ENCODE assay signal across 20 cellular contexts in the genomic region with DNA sequence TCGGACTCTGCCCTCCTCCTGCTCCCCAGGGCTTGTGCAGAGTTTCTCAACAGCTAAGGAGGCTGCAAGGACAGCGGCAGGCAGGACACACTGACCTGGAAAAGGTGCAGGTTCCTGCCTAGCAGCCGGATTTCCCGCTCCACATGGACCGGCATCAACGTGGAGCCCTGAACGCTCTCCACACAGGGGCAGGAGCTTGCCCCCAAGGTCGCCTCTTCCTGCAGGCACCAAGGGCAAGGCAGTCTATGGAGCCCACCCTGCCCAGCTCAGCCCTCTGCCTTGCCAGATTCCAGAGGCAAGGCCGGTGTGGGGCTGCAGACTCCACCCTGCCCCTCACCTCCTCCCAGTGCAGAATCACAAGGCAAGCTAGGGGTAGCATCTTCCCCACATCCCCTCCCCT. TPM values are rescaled to one million over a fixed set of nuclear protein-coding genes. Genes with fewer than 3 reads are reported as not detected.
DNase-seq lines count a peak whose midpoint lies in the region; ATAC-seq, FAIRE-seq and TF ChIP-seq lines count a peak whose summit lies in the region.
"Had no signal": no experiment of that assay in that cellular context is flagged by ENCODE, and none has a peak within 500 bp of the region (broad histone marks: within the 10 kb centered on the region; RNA-seq: fewer than 3 reads in every experiment).

No MANE protein-coding gene starts in this region.

- no peak overlapping the region for H2BK12ac ChIP-seq in H1 (ENCODE audit: low read depth, low read length)

- H3K9me3 ChIP-seq in mammary epithelial cell (replicated peaks; ENCODE audit: insufficient read depth, low read length) (no peaks in the 10 kb centered on the region), BLaER1 (no peaks in the 10 kb centered on the region), H1 (ENCODE audit: insufficient read depth in 2 of 2, low read depth in 1 of 2, low read length in 1 of 2) (no peaks in the 10 kb centered on the region), osteoblast (ENCODE audit: low read depth, low read length) (no peaks in the 10 kb centered on the region)
- H3K9me3 ChIP-seq: A549, HAP-1 had no signal

- no peak overlapping the region for H2AK5ac ChIP-seq in H1 (ENCODE audit: low read depth, low read length)

- no peak overlapping the region for H2BK120ac ChIP-seq in H1 (replicated peaks; ENCODE audit: low read depth, low read length)

- H3K79me1 ChIP-seq in H1 (ENCODE audit: low read depth, low read length) = peaks cover 13% of the 10 kb centered on the region

- no peak overlapping the region for H3K27ac ChIP-seq in mammary epithelial cell (ENCODE audit: insufficient read depth, low read depth, low read length)
- H3K27ac ChIP-seq in BLaER1 = 0 out of 2 replicates have a peak overlapping the region, but pooled peaks have one; percentile 13
- no peak overlapping the region for H3K27ac ChIP-seq in H1 (ENCODE audit: low read depth, low read length)
- no peak overlapping the region for H3K27ac ChIP-seq in osteoblast (ENCODE audit: low read depth, low read length)
- H3K27ac ChIP-seq: 22Rv1, A549 had no signal

- DNase-seq in mammary epithelial cell (no peak), MCF 10A (ENCODE audit: unreplicated experiment) (no peak), H1 (ENCODE audit: low read depth in 1 of 2, low spot score in 2 of 2) (no peak), osteoblast (ENCODE audit: insufficient read length, low spot score, missing footprints) (peak; percentile 67), COLO829 (ENCODE audit: low spot score) (no peak)
- DNase-seq: AML-193; Calu3; CD4-positive, alpha-beta memory T cell; DMS79 treated with DMSO at 0.1 percent for 48 hours; GF-D8; IMR-90 had no signal

- in situ Hi-C loops in mammary epithelial cell (cut with MboI; ENCODE audit: low sequenced_read_pairs in 2 of 2) = no loop called here

- no peak overlapping the region for H3K4me3 Mint-ChIP-seq in MCF 10A (ENCODE audit: unreplicated experiment)
- H3K4me3 Mint-ChIP-seq: CD4-positive, alpha-beta memory T cell had no signal

- no peak overlapping the region for H4K8ac ChIP-seq in H1 (ENCODE audit: extremely low read depth, insufficient read depth, low read length)

- H3K14ac ChIP-seq in H1 (ENCODE audit: insufficient read length) = no peak overlapping the region

- 100% methylated on average over 6 of the region's 9 CpGs for WGBS in mammary epithelial cell (ENCODE audit: low coverage, missing lambda C conversion rate)
- WGBS in H1 (ENCODE audit: extremely low coverage in 1 of 2, insufficient coverage in 1 of 2, insufficient read length in 1 of 2, insufficient replicate concordance in 2 of 2, low coverage in 1 of 2, low lambda C conversion rate in 2 of 2, missing lambda C conversion rate in 1 of 2), 2 experiments = 94% methylated on average over 9 of the region's 9 CpGs; no CpG with 5 or more reads in 1 of the 2 experiments

- FAIRE-seq in H1 (lab: Jason Lieb, UNC) = no peak
- FAIRE-seq: A549 had no signal

- dilution Hi-C loops in mammary epithelial cell (cut with HindIII; ENCODE audit: low sequenced_read_pairs) = no loop called here

- H3K9ac ChIP-seq in mammary epithelial cell (ENCODE audit: insufficient read depth, low read length) (no peak overlapping the region), BLaER1 (no peak overlapping the region), H1 (replicated peaks in 1 of 4; ENCODE audit: extremely low read depth in 1 of 4, low read depth in 3 of 4, low read length in 3 of 4) (no peak overlapping the region)

- H3K36me3 ChIP-seq in mammary epithelial cell (ENCODE audit: insufficient read depth, low read length) (peaks cover 31% of the 10 kb centered on the region), BLaER1 (peaks cover 99% of the 10 kb centered on the region), H1 (ENCODE audit: control insufficient read depth in 2 of 4, insufficient read depth in 4 of 4, low read length in 3 of 4) (peaks cover 47 to 65% (median 53%) of the 10 kb centered on the region in 4 experiments), osteoblast (ENCODE audit: insufficient read depth, low read length) (no peaks in the 10 kb centered on the region)

- no peak for TF ChIP-seq EP300 in H1 (IDR thresholded peaks at IDR 0.05; ENCODE audit: borderline replicate concordance in 1 of 2, low read depth in 2 of 2, low read length in 2 of 2)

- no peak overlapping the region for H4K5ac ChIP-seq in H1 (ENCODE audit: insufficient read length, low read depth, low read length)

- POLR2A ChIA-PET in MCF 10A (lab: Yijun Ruan, JAX) (interaction anchor here (0.5 to 22.1 kb wide), 3 partner anchors 9 to 1010 kb away, joined by 3 to 749 read pairs (median 749); a partner anchor contains a TSS), H1 (lab: Charles Lee; ENCODE audit: partially characterized antibody) (interaction anchor here (0.9 to 31.5 kb wide), 8 partner anchors 9 to 91 kb away, joined by 3 to 650 read pairs (median 8); a partner anchor contains a TSS)

- no peak for TF ChIP-seq RAD21 in H1 (IDR thresholded peaks at IDR 0.05 in 1 of 2, conservative IDR thresholded peaks at IDR 0.05 in 1 of 2; ENCODE audit: low read depth in 2 of 2, low read length in 2 of 2)

- H3K4ac ChIP-seq in H1 (replicated peaks; ENCODE audit: insufficient read length, low read depth, low read length) = no peak overlapping the region

- no peak overlapping the region for H3K27ac Mint-ChIP-seq in MCF 10A (ENCODE audit: low read depth, unreplicated experiment)
- H3K27ac Mint-ChIP-seq: CD14-positive monocyte; CD4-positive, alpha-beta memory T cell had no signal

- H3K4me1 ChIP-seq in mammary epithelial cell (ENCODE audit: insufficient read depth, low read length) (peaks cover 29% of the 10 kb centered on the region), BLaER1 (peaks cover 27% of the 10 kb centered on the region), H1 (replicated peaks in 1 of 4; ENCODE audit: control insufficient read depth in 3 of 4, insufficient read depth in 4 of 4, low read length in 3 of 4) (peaks cover 0 to 3% (median 0%) of the 10 kb centered on the region in 4 experiments; a peak in 3 of 7 replicates), osteoblast (ENCODE audit: insufficient read depth, low read length) (no peaks in the 10 kb centered on the region)
- H3K4me1 ChIP-seq: A549, HAP-1 had no signal

- intact Hi-C loops in mammary epithelial cell (cut with micrococcal nuclease) (no loop called here), MCF 10A (cut with micrococcal nuclease) (no loop called here)

- H3K4me3 ChIP-seq in mammary epithelial cell (replicated peaks in 1 of 3; ENCODE audit: insufficient read depth in 1 of 3, low read depth in 2 of 3, low read length in 3 of 3) = no peak overlapping the region
- H3K4me3 ChIP-seq in BLaER1 = no peak overlapping the region
- no peak overlapping the region for H3K4me3 ChIP-seq in H1 (ENCODE audit: extremely low read depth in 1 of 4, insufficient read depth in 2 of 4, low read depth in 3 of 4, low read length in 4 of 4)
- H3K4me3 ChIP-seq in osteoblast (ENCODE audit: insufficient read depth, low read length) = no peak overlapping the region
- H3K4me3 ChIP-seq: A549, HAP-1 had no signal

- peak overlapping the region; percentile 21; the same call in 1 of the 2 replicates for H2BK5ac ChIP-seq in H1 (ENCODE audit: low read depth, low read length)

- BruUV-seq in mammary epithelial cell (replicated peaks; lab: Mats Ljungman, UMichigan) = TSS peak; percentile 5
- no TSS peak for BruUV-seq in MCF 10A (replicated peaks; lab: Mats Ljungman, UMichigan)

- H3K23ac ChIP-seq in H1 (ENCODE audit: insufficient read length) = no peak overlapping the region

- TF ChIP-seq CTCF in mammary epithelial cell (conservative IDR thresholded peaks at IDR 0.05 in 1 of 2, IDR thresholded peaks at IDR 0.05 in 1 of 2; ENCODE audit: extremely low read depth in 1 of 2, insufficient read depth in 1 of 2, low read depth in 1 of 2, low read length in 2 of 2) = no peak
- TF ChIP-seq CTCF in MCF 10A (IDR thresholded peaks at IDR 0.05; ENCODE audit: unreplicated experiment) = no peak
- no peak for TF ChIP-seq CTCF in H1 (IDR thresholded peaks at IDR 0.05; ENCODE audit: control extremely low read depth in 1 of 3, insufficient read depth in 1 of 3, low read depth in 1 of 3, low read length in 3 of 3)
- TF ChIP-seq CTCF in osteoblast (IDR thresholded peaks at IDR 0.05; ENCODE audit: extremely low read depth, low read depth, low read length) = no peak

- H3K56ac ChIP-seq in H1 (replicated peaks; ENCODE audit: insufficient read length, low read depth, low read length) = no peak overlapping the region

- H3K27me3 Mint-ChIP-seq in MCF 10A (ENCODE audit: insufficient read depth, unreplicated experiment) = no peaks in the 10 kb centered on the region
- H3K27me3 Mint-ChIP-seq: CD4-positive, alpha-beta memory T cell had no signal

- H3K23me2 ChIP-seq in H1 (ENCODE audit: low read depth, low read length) = no peaks in the 10 kb centered on the region

- ATAC-seq in GM21737 (IDR thresholded peaks at IDR 0.05; ENCODE audit: unreplicated experiment) = no peak
- ATAC-seq in GM18870 (IDR thresholded peaks at IDR 0.05; ENCODE audit: unreplicated experiment) = no peak
- ATAC-seq: A549 had no signal

- no peak overlapping the region for H3K4me2 ChIP-seq in mammary epithelial cell (ENCODE audit: insufficient read depth, low read depth, low read length)
- H3K4me2 ChIP-seq in BLaER1 = no peak overlapping the region
- H3K4me2 ChIP-seq in H1 (ENCODE audit: insufficient read depth in 1 of 2, low read depth in 2 of 2, low read length in 2 of 2) = no peak overlapping the region
- no peak overlapping the region for H3K4me2 ChIP-seq in osteoblast (ENCODE audit: insufficient read depth, low read length)
- H3K4me2 ChIP-seq: A549 had no signal

- H4K91ac ChIP-seq in H1 (replicated peaks; ENCODE audit: insufficient read length, low read length) = no peak overlapping the region

- H3K27me3 ChIP-seq in mammary epithelial cell (ENCODE audit: insufficient read depth, low read length) = no peaks in the 10 kb centered on the region
- no peaks in the 10 kb centered on the region for H3K27me3 ChIP-seq in BLaER1
- no peaks in the 10 kb centered on the region for H3K27me3 ChIP-seq in H1 (replicated peaks in 1 of 4; ENCODE audit: control insufficient read depth in 3 of 4, extremely low read depth in 1 of 4, insufficient read depth in 3 of 4, low read length in 3 of 4)
- no peaks in the 10 kb centered on the region for H3K27me3 ChIP-seq in osteoblast (ENCODE audit: insufficient read depth, low read length)

- no peak overlapping the region for H3K18ac ChIP-seq in H1 (ENCODE audit: extremely low read depth, low read length)

- CTCF ChIA-PET in mammary epithelial cell (lab: Charles Lee; ENCODE audit: low non-redundant PET) = no interaction called here
- CTCF ChIA-PET in MCF 10A (lab: Yijun Ruan, JAX) = interaction anchor here (1.1 to 22.6 kb wide), 4 partner anchors 17 to 130 kb away, joined by 3 to 647 read pairs (median 4); a partner anchor contains a TSS
- CTCF ChIA-PET in H1 (lab: Charles Lee; ENCODE audit: partially characterized antibody) = interaction anchor here (0.6 to 6.9 kb wide), 8 partner anchors 11 to 222 kb away, joined by 3 to 95 read pairs (median 12); no protein-coding TSS in a partner anchor

- no peak overlapping the region for H2BK15ac ChIP-seq in H1 (ENCODE audit: low read length)

- peaks cover 79% of the 10 kb centered on the region for H3K36me3 Mint-ChIP-seq in MCF 10A (ENCODE audit: insufficient read depth, unreplicated experiment)
- H3K36me3 Mint-ChIP-seq: CD14-positive monocyte; CD4-positive, alpha-beta memory T cell had no signal

- H2AFZ ChIP-seq in mammary epithelial cell (ENCODE audit: low read depth, low read length) (no peak overlapping the region), H1 (ENCODE audit: low read length) (no peak overlapping the region), osteoblast (ENCODE audit: low read length) (no peak overlapping the region)

- peaks cover 10% of the 10 kb centered on the region for H3K4me1 Mint-ChIP-seq in MCF 10A (ENCODE audit: insufficient read depth, unreplicated experiment)
- H3K4me1 Mint-ChIP-seq: CD14-positive monocyte had no signal

- H3K79me2 ChIP-seq in mammary epithelial cell (ENCODE audit: insufficient read depth, low read length) (peaks cover 82% of the 10 kb centered on the region), H1 (ENCODE audit: control insufficient read depth in 1 of 2, insufficient read depth in 2 of 2, low read length in 2 of 2) (peaks cover 2 to 23% of the 10 kb centered on the region in 2 experiments; a peak in 1 of 4 replicates), osteoblast (ENCODE audit: insufficient read depth, low read length) (no peaks in the 10 kb centered on the region)

- no peak for TF ChIP-seq POLR2A in H1 (IDR thresholded peaks at IDR 0.05; ENCODE audit: control extremely low read depth in 1 of 2, low read depth in 2 of 2, low read length in 2 of 2)

- H3K9me3 Mint-ChIP-seq in MCF 10A (ENCODE audit: unreplicated experiment) = no peaks in the 10 kb centered on the region
- H3K9me3 Mint-ChIP-seq: CD4-positive, alpha-beta memory T cell had no signal

- peaks cover 2% of the 10 kb centered on the region for H4K20me1 ChIP-seq in mammary epithelial cell (ENCODE audit: insufficient read depth, low read length)
- H4K20me1 ChIP-seq in BLaER1 = peaks cover 100% of the 10 kb centered on the region
- H4K20me1 ChIP-seq in H1 (replicated peaks in 1 of 2; ENCODE audit: control insufficient read depth in 1 of 2, insufficient read depth in 2 of 2, low read length in 2 of 2) = peaks cover 23 to 52% of the 10 kb centered on the region in 2 experiments
- H4K20me1 ChIP-seq in osteoblast (ENCODE audit: insufficient read depth, low read length) = peaks cover 4% of the 10 kb centered on the region

- H2BK20ac ChIP-seq in H1 (ENCODE audit: low read length) = no peak overlapping the region

RNA-seq across cellular contexts. Expression of a gene that starts 10.7 kb away (rescaled TPM):
- 100 to 1,000 TPM; 163 to 195 TPM for total RNA-seq in mammary epithelial cell
- polyA plus RNA-seq in mammary epithelial cell = 100 TPM
- 205 TPM for polyA minus RNA-seq in mammary epithelial cell
- 90.0 and 101 TPM in 2 replicates for total RNA-seq in MCF 10A (2022)
- total RNA-seq in H1 (2021; fragmentation: NEBNext Ultra II Directional; extraction: Animal tissue kit (Norgen Biotek cat#: 25700)) = 114 and 115 TPM in 2 replicates
- polyA plus RNA-seq in H1 (2011; rRNA removed) = 109 and 149 TPM in 2 replicates
- 117 TPM for polyA plus RNA-seq in H1 (2011; cell fraction: cytosol; rRNA removed)
- polyA plus RNA-seq in H1 (2011; cell fraction: nucleus; rRNA removed) = 1,123 TPM
- 136 to 155 TPM (median 141 TPM) in 4 replicates for polyA plus RNA-seq in H1 (2012, experiment 1 of 2)
- polyA plus RNA-seq in H1 (2012, experiment 2 of 2) = 102 TPM
- polyA plus RNA-seq in H1 (2013, experiment 1 of 2) = 102 TPM
- 83.3 TPM for polyA plus RNA-seq in H1 (2013, experiment 2 of 2)
- polyA minus RNA-seq in H1 (2011; rRNA and poly(A)+ RNA removed) = 82.5 and 154 TPM in 2 replicates
- polyA minus RNA-seq in H1 (2011; cell fraction: cytosol; rRNA and poly(A)+ RNA removed) = 100 TPM
- 265 TPM for polyA minus RNA-seq in H1 (2011; cell fraction: nucleus; rRNA and poly(A)+ RNA removed)
- total RNA-seq in osteoblast = 23.3 and 33.7 TPM in 2 replicates

RNA-seq across cellular contexts. Expression of a gene that starts 20.8 kb away (rescaled TPM):
- 10 to 100 TPM; 25.6 to 27.3 TPM for total RNA-seq in mammary epithelial cell
- polyA plus RNA-seq in mammary epithelial cell = 46.3 TPM
- 13.6 TPM for polyA minus RNA-seq in mammary epithelial cell
- total RNA-seq in MCF 10A (2022) = 31.9 and 32.5 TPM in 2 replicates
- 20.3 and 21.3 TPM in 2 replicates for total RNA-seq in H1 (2021; fragmentation: NEBNext Ultra II Directional; extraction: Animal tissue kit (Norgen Biotek cat#: 25700))
- 19.7 and 21.4 TPM in 2 replicates for polyA plus RNA-seq in H1 (2011; rRNA removed)
- polyA plus RNA-seq in H1 (2011; cell fraction: cytosol; rRNA removed) = 26.3 TPM
- polyA plus RNA-seq in H1 (2011; cell fraction: nucleus; rRNA removed) = 18.4 TPM
- polyA plus RNA-seq in H1 (2012, experiment 1 of 2) = 24.1 to 30.2 TPM (median 28.9 TPM) in 4 replicates
- 17.1 TPM for polyA plus RNA-seq in H1 (2012, experiment 2 of 2)
- polyA plus RNA-seq in H1 (2013, experiment 1 of 2) = 16.7 TPM
- 16.9 TPM for polyA plus RNA-seq in H1 (2013, experiment 2 of 2)
- 17.1 and 17.4 TPM in 2 replicates for polyA minus RNA-seq in H1 (2011; rRNA and poly(A)+ RNA removed)
- 7.3 TPM for polyA minus RNA-seq in H1 (2011; cell fraction: cytosol; rRNA and poly(A)+ RNA removed)
- polyA minus RNA-seq in H1 (2011; cell fraction: nucleus; rRNA and poly(A)+ RNA removed) = 7.7 TPM
- 13.3 and 17.4 TPM in 2 replicates for total RNA-seq in osteoblast

RNA-seq across cellular contexts. Expression of a gene that starts 20.9 kb away (rescaled TPM):
- total RNA-seq in mammary epithelial cell = 100 to 1,000 TPM in 1 of 2 donors, 10 to 100 TPM in 1; 80.5 to 270 TPM
- 224 TPM for polyA plus RNA-seq in mammary epithelial cell
- polyA minus RNA-seq in mammary epithelial cell = 32.7 TPM
- 356 and 372 TPM in 2 replicates for total RNA-seq in MCF 10A (2022)
- 305 and 322 TPM in 2 replicates for total RNA-seq in H1 (2021; fragmentation: NEBNext Ultra II Directional; extraction: Animal tissue kit (Norgen Biotek cat#: 25700))
- polyA plus RNA-seq in H1 (2011; rRNA removed) = 83.3 and 138 TPM in 2 replicates
- polyA plus RNA-seq in H1 (2011; cell fraction: cytosol; rRNA removed) = 282 TPM
- 36.5 TPM for polyA plus RNA-seq in H1 (2011; cell fraction: nucleus; rRNA removed)
- polyA plus RNA-seq in H1 (2012, experiment 1 of 2) = 470 to 570 TPM (median 490 TPM) in 4 replicates
- polyA plus RNA-seq in H1 (2012, experiment 2 of 2) = 141 TPM
- 965 TPM for polyA plus RNA-seq in H1 (2013, experiment 1 of 2)
- polyA plus RNA-seq in H1 (2013, experiment 2 of 2) = 959 TPM
- polyA minus RNA-seq in H1 (2011; rRNA and poly(A)+ RNA removed) = 8.2 and 9.6 TPM in 2 replicates
- polyA minus RNA-seq in H1 (2011; cell fraction: cytosol; rRNA and poly(A)+ RNA removed) = 42.3 TPM
- polyA minus RNA-seq in H1 (2011; cell fraction: nucleus; rRNA and poly(A)+ RNA removed) = 34.3 TPM
- total RNA-seq in osteoblast = 128 and 135 TPM in 2 replicates

RNA-seq across cellular contexts. Expression of a gene that starts 27.4 kb away (rescaled TPM):
- total RNA-seq in mammary epithelial cell = 10 to 100 TPM in 1 of 2 donors, 1 to 10 TPM in 1; 7.2 to 13.2 TPM
- polyA plus RNA-seq in mammary epithelial cell = 11.7 TPM
- polyA minus RNA-seq in mammary epithelial cell = 10.1 TPM
- 8.6 and 9.1 TPM in 2 replicates for total RNA-seq in MCF 10A (2022)
- total RNA-seq in H1 (2021; fragmentation: NEBNext Ultra II Directional; extraction: Animal tissue kit (Norgen Biotek cat#: 25700)) = 16.7 and 20.2 TPM in 2 replicates
- 16.6 and 18.5 TPM in 2 replicates for polyA plus RNA-seq in H1 (2011; rRNA removed)
- polyA plus RNA-seq in H1 (2011; cell fraction: cytosol; rRNA removed) = 15.0 TPM
- polyA plus RNA-seq in H1 (2011; cell fraction: nucleus; rRNA removed) = 36.5 TPM
- polyA plus RNA-seq in H1 (2012, experiment 1 of 2) = 12.7 to 14.1 TPM (median 13.8 TPM) in 4 replicates
- 11.0 TPM for polyA plus RNA-seq in H1 (2012, experiment 2 of 2)
- 14.8 TPM for polyA plus RNA-seq in H1 (2013, experiment 1 of 2)
- 12.6 TPM for polyA plus RNA-seq in H1 (2013, experiment 2 of 2)
- 28.6 and 29.3 TPM in 2 replicates for polyA minus RNA-seq in H1 (2011; rRNA and poly(A)+ RNA removed)
- 10.1 TPM for polyA minus RNA-seq in H1 (2011; cell fraction: cytosol; rRNA and poly(A)+ RNA removed)
- 25.2 TPM for polyA minus RNA-seq in H1 (2011; cell fraction: nucleus; rRNA and poly(A)+ RNA removed)
- 5.0 and 5.1 TPM in 2 replicates for total RNA-seq in osteoblast

RNA-seq across cellular contexts. Expression of a gene that starts 47.1 kb away (rescaled TPM):
- total RNA-seq in mammary epithelial cell (not detected), MCF 10A (2022) (not detected in 2 replicates), osteoblast (not detected in 2 replicates)
- polyA plus RNA-seq in mammary epithelial cell (not detected), H1 (2011; rRNA removed) (0.41 and 0.85 TPM in 2 replicates)
- not detected for polyA minus RNA-seq in mammary epithelial cell
- 0.35 TPM in 1 of 2 replicates, not detected in the other for total RNA-seq in H1 (2021; fragmentation: NEBNext Ultra II Directional; extraction: Animal tissue kit (Norgen Biotek cat#: 25700))
- polyA plus RNA-seq in H1 (2011; cell fraction: cytosol; rRNA removed) = 0.44 TPM
- 1.3 TPM for polyA plus RNA-seq in H1 (2011; cell fraction: nucleus; rRNA removed)
- 0.48 to 0.88 TPM (median 0.68 TPM) in 4 replicates for polyA plus RNA-seq in H1 (2012, experiment 1 of 2)
- not detected for polyA plus RNA-seq in H1 (2012, experiment 2 of 2)
- 0.22 TPM for polyA plus RNA-seq in H1 (2013, experiment 1 of 2)
- polyA plus RNA-seq in H1 (2013, experiment 2 of 2) = 0.15 TPM
- 2.1 and 2.2 TPM in 2 replicates for polyA minus RNA-seq in H1 (2011; rRNA and poly(A)+ RNA removed)
- not detected for polyA minus RNA-seq in H1 (2011; cell fraction: cytosol; rRNA and poly(A)+ RNA removed)
- polyA minus RNA-seq in H1 (2011; cell fraction: nucleus; rRNA and poly(A)+ RNA removed) = 1.9 TPM
- total RNA-seq: Calu3; CD4-positive, alpha-beta memory T cell; HT-29; IMR-90 had no signal
- polyA plus RNA-seq: A549; BJ; CD14-positive monocyte; CD4-positive, alpha-beta memory T cell; IMR-90 had no signal
